ENCODE assay signal across 8 cellular contexts in the genomic region with DNA sequence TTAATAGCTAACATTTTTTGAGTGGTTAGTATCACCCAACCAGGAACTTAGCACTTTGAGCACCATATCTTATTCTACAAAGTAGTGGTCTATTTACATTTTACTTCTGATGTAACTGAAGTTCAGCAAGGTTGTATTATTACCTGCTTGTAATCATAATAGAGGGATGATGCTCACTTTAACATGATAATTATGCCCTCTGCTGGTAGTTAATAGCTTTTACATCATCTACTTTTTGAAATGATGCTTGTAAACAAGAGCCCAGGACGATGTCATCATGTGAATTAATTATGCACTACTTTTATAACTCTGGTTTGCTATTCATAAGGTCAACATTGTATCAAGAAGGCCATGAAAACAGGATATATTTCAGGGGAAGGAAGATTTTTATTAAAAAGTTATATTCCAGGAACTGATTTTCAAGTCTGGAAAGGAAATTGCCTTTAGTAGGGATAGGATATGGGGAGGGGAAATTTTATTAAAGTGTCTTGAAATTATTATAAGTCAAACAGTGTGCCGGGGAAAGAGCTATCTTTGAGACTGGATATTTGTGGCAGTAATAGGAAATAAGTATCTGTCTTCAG.
DNase-seq lines count a peak whose midpoint lies in the region; ATAC-seq, FAIRE-seq and TF ChIP-seq lines count a peak whose summit lies in the region.

No MANE protein-coding gene starts in this region.

- TF ChIP-seq CTCF in PC-9 (conservative IDR thresholded peaks at IDR 0.05) (peak; percentile 89), epithelial cell of proximal tubule (conservative IDR thresholded peaks at IDR 0.05; ENCODE audit: low read depth, low read length) (peak; percentile 55)

- no peaks in the 10 kb centered on the region for H3K4me1 ChIP-seq in Karpas-422 (ENCODE audit: low read length)
- H3K4me1 ChIP-seq in PC-9 (replicated peaks; ENCODE audit: insufficient read depth): no peaks in the 10 kb centered on the region
- no peaks in the 10 kb centered on the region for H3K4me1 ChIP-seq in small intestine (ENCODE audit: control insufficient read depth in 2 of 2, insufficient read depth in 1 of 2, low read depth in 1 of 2, low read length in 1 of 2)

- H4K20me1 ChIP-seq in Karpas-422 (ENCODE audit: insufficient read depth, low read depth, low read length): no peaks in the 10 kb centered on the region
- H4K20me1 ChIP-seq in PC-9 (ENCODE audit: insufficient read depth): no peaks in the 10 kb centered on the region

- peak; percentile 62 for ATAC-seq in GM21619 (IDR thresholded peaks at IDR 0.05; ENCODE audit: unreplicated experiment)
- ATAC-seq in HG03460 (IDR thresholded peaks at IDR 0.05; ENCODE audit: unreplicated experiment): no peak

- BruUV-seq in PC-9 (replicated peaks; lab: Mats Ljungman, UMichigan): no TSS peak

- H3K9me3 ChIP-seq in Karpas-422 (ENCODE audit: low read length) (no peaks in the 10 kb centered on the region), PC-9 (ENCODE audit: insufficient read depth, low read depth) (no peaks in the 10 kb centered on the region), small intestine (ENCODE audit: control insufficient read depth, low read depth) (no peaks in the 10 kb centered on the region)

- H3K9ac ChIP-seq in Karpas-422 (ENCODE audit: low read length): no peak overlapping the region

- CTCF ChIA-PET in PC-9 (lab: Charles Lee): interaction anchor here (0.7 to 2.2 kb wide), 6 partner anchors 31 to 197 kb away, joined by 3 to 22 read pairs (median 4); partner anchors contain the start of gene ARL4A

- intact Hi-C loops in PC-9 (cut with micrococcal nuclease; ENCODE audit: unreplicated experiment): loop anchor here (1.0 to 10.0 kb wide), 8 partner anchors 32 to 1118 kb away; no protein-coding TSS in a partner anchor

- H3K27ac ChIP-seq in Karpas-422 (ENCODE audit: low read length): no peak overlapping the region
- H3K27ac ChIP-seq in PC-9: no peak overlapping the region
- H3K27ac ChIP-seq in small intestine (ENCODE audit: low read depth in 1 of 2, low read length in 1 of 2): no peak overlapping the region

- no peaks in the 10 kb centered on the region for H3K9me2 ChIP-seq in Karpas-422 (replicated peaks; ENCODE audit: insufficient read depth, low read length)
- H3K9me2 ChIP-seq in PC-9 (ENCODE audit: insufficient read depth): no peaks in the 10 kb centered on the region

- POLR2A ChIA-PET in PC-9 (lab: Charles Lee; ENCODE audit: unreplicated experiment): no interaction called here

- peak; percentile 83 for FAIRE-seq in G401.6 (lab: Jason Lieb, UNC)
- no peak for FAIRE-seq in small intestine (lab: Jason Lieb, UNC)

- H2AFZ ChIP-seq in Karpas-422 (ENCODE audit: low read length) (no peak overlapping the region), PC-9 (no peak overlapping the region)

- H3K36me3 ChIP-seq in Karpas-422 (ENCODE audit: insufficient read depth, low read length) (no peaks in the 10 kb centered on the region), PC-9 (ENCODE audit: low read depth) (no peaks in the 10 kb centered on the region), small intestine (ENCODE audit: control insufficient read depth in 2 of 2, insufficient read depth in 2 of 2, low read length in 2 of 2) (no peaks in the 10 kb centered on the region)

- H3F3A ChIP-seq in PC-9 (ENCODE audit: insufficient read depth, low read depth): no peaks in the 10 kb centered on the region

- 17 to 29% (median 26%) methylated on average over 2 of the region's 2 CpGs for WGBS in small intestine, 3 donors

- H3K4me3 ChIP-seq in Karpas-422 (ENCODE audit: low read length) (no peak overlapping the region), PC-9 (no peak overlapping the region), epithelial cell of proximal tubule (ENCODE audit: low read depth, low read length) (no peak overlapping the region), small intestine (ENCODE audit: low read depth in 1 of 2, low read length in 2 of 2) (no peak overlapping the region)

- H3K79me2 ChIP-seq in Karpas-422 (ENCODE audit: low read length): no peaks in the 10 kb centered on the region
- H3K79me2 ChIP-seq in PC-9 (ENCODE audit: low read depth): no peaks in the 10 kb centered on the region

- H3K4me2 ChIP-seq in Karpas-422 (ENCODE audit: low read depth, low read length, poor library complexity, severe bottlenecking) (no peak overlapping the region), PC-9 (no peak overlapping the region)

- peak; percentile 72 for DNase-seq in Karpas-422
- DNase-seq in PC-9: peak in 1 of 2 experiments; percentile 53
- DNase-seq in epithelial cell of proximal tubule (ENCODE audit: low read depth): no peak
- peak; percentile 24 for DNase-seq in small intestine
- DNase-seq in anterior cingulate cortex (lab: John Stamatoyannopoulos, UW): no peak

- no peaks in the 10 kb centered on the region for H3K27me3 ChIP-seq in Karpas-422 (ENCODE audit: low read length)
- H3K27me3 ChIP-seq in PC-9 (ENCODE audit: insufficient read depth, low read depth): no peaks in the 10 kb centered on the region
- H3K27me3 ChIP-seq in small intestine (ENCODE audit: control insufficient read depth in 2 of 2, insufficient read depth in 2 of 2, low read length in 2 of 2): no peaks in the 10 kb centered on the region

Comparison
In these comparisons a context has a peak if more than half of its experiments do, and no peak if none do; other contexts are left out.
1. DNase-seq: peak in Karpas-422 (single experiment) and small intestine (single experiment); none in epithelial cell of proximal tubule (single experiment) and anterior cingulate cortex (0 of 58).